ENCODE assay signal across 1 cellular context in genomic region chr7:80517177-80517804, GRCh38.
TF ChIP-seq lines count a peak whose summit lies in the region.

No MANE protein-coding gene starts in this region.

TF ChIP-seq in IMR-90, 13 proteins besides CTCF, POLR2A, EP300 and RAD21 (continued from another document):
- TF ChIP-seq MAZ (IDR thresholded peaks at IDR 0.05; ENCODE audit: borderline replicate concordance, low read depth, low read length) (no peak), MAFK (IDR thresholded peaks at IDR 0.05; ENCODE audit: low read depth, low read length) (no peak), RFX5 (IDR thresholded peaks at IDR 0.05; ENCODE audit: low read depth, low read length) (no peak), MXI1 (IDR thresholded peaks at IDR 0.05; ENCODE audit: borderline replicate concordance, low read depth, low read length) (no peak), RCOR1 (IDR thresholded peaks at IDR 0.05; ENCODE audit: insufficient replicate concordance, low read length) (no peak), NFE2L2 (IDR thresholded peaks at IDR 0.05; ENCODE audit: low read depth, low read length) (no peak), CHD1 (IDR thresholded peaks at IDR 0.05; ENCODE audit: low read depth, low read length) (no peak)
- TF ChIP-seq, protein P1, sequence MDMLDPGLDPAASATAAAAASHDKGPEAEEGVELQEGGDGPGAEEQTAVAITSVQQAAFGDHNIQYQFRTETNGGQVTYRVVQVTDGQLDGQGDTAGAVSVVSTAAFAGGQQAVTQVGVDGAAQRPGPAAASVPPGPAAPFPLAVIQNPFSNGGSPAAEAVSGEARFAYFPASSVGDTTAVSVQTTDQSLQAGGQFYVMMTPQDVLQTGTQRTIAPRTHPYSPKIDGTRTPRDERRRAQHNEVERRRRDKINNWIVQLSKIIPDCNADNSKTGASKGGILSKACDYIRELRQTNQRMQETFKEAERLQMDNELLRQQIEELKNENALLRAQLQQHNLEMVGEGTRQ (IDR thresholded peaks at IDR 0.05; ENCODE audit: low read depth, low read length), result no peak
